In genomic region chr6:127517698-127518097, GRCh38 we compare ENCODE assay signal across 2 cellular contexts.
A peak's percentile ranks its signal among the peaks of the same experiment; 100 is the strongest.
TF ChIP-seq lines count a peak whose summit lies in the region.

No MANE protein-coding gene starts in this region.

TF ChIP-seq in HepG2, 621 proteins besides CTCF, POLR2A, EP300 and RAD21:
- TF ChIP-seq ZNF205 (CRISPR knock-in tag; IDR thresholded peaks at IDR 0.05) (no peak), ZNF749 (CRISPR knock-in tag; IDR thresholded peaks at IDR 0.05; ENCODE audit: borderline replicate concordance) (no peak), RFXAP (CRISPR knock-in tag; IDR thresholded peaks at IDR 0.05; ENCODE audit: borderline replicate concordance) (no peak), SPEN (CRISPR knock-in tag; IDR thresholded peaks at IDR 0.05; ENCODE audit: low read depth) (no peak), NFE2L2 (IDR thresholded peaks at IDR 0.05; ENCODE audit: low read length) (peak; percentile 77), KAT2B (IDR thresholded peaks at IDR 0.05; ENCODE audit: borderline replicate concordance, low read depth, low read length) (no peak)

TF ChIP-seq in WTC11, 78 proteins besides CTCF, POLR2A, EP300 and RAD21:
- TF ChIP-seq SMAD3 (CRISPR knock-in tag; IDR thresholded peaks at IDR 0.05; ENCODE audit: borderline replicate concordance) (no peak), FOXJ3 (CRISPR knock-in tag; IDR thresholded peaks at IDR 0.05; ENCODE audit: borderline replicate concordance) (no peak), ZNF532 (CRISPR knock-in tag; IDR thresholded peaks at IDR 0.05; ENCODE audit: borderline replicate concordance) (no peak), GABPB1 (CRISPR knock-in tag; IDR thresholded peaks at IDR 0.05) (no peak), E2F1 (CRISPR knock-in tag; IDR thresholded peaks at IDR 0.05) (no peak), ZNF317 (CRISPR knock-in tag; IDR thresholded peaks at IDR 0.05; ENCODE audit: borderline replicate concordance, low read depth) (no peak), E2F4 (CRISPR knock-in tag; IDR thresholded peaks at IDR 0.05; ENCODE audit: borderline replicate concordance, low read depth) (no peak), IRF2 (CRISPR knock-in tag; IDR thresholded peaks at IDR 0.05; ENCODE audit: borderline replicate concordance, low read depth) (no peak), ZBTB43 (CRISPR knock-in tag; IDR thresholded peaks at IDR 0.05) (no peak), ZNF281 (CRISPR knock-in tag; IDR thresholded peaks at IDR 0.05) (no peak), TEAD1 (CRISPR knock-in tag; IDR thresholded peaks at IDR 0.05) (no peak)
TF ChIP-seq in WTC11: peak in this region for 0.
